10 cellular contexts compared by ENCODE assay signal in genomic region chr14:32709072-32709471, GRCh38.
DNase-seq lines count a peak whose midpoint lies in the region; ATAC-seq and TF ChIP-seq lines count a peak whose summit lies in the region.
"Had no signal": no experiment of that assay in that cellular context is flagged by ENCODE, and none has a peak within 500 bp of the region (broad histone marks: within the 10 kb centered on the region; RNA-seq: fewer than 3 reads in every experiment).

No MANE protein-coding gene starts in this region.

- CTCF ChIA-PET in RWPE1 (lab: Yijun Ruan, JAX): interaction anchor here (0.6 to 0.8 kb wide), 3 partner anchors 188 to 563 kb away, joined by 3 to 4 read pairs (median 4); no protein-coding TSS in a partner anchor

- no peaks in the 10 kb centered on the region for H3K9me3 ChIP-seq in breast epithelium
- no peaks in the 10 kb centered on the region for H3K9me3 ChIP-seq in skeletal muscle tissue (ENCODE audit: control insufficient read depth in 3 of 3, low read length in 3 of 3)

- no peak overlapping the region for H3K9ac ChIP-seq in skeletal muscle tissue (ENCODE audit: low read depth in 1 of 3, low read length in 3 of 3)

- DNase-seq in ELR (ENCODE audit: low read depth) (peak; percentile 72), breast epithelium (ENCODE audit: low spot score in 2 of 2) (peak in 1 of 2 donors; percentile 32), hippocampal formation (lab: John Stamatoyannopoulos, UW) (peak; percentile 23 to 58), NCI-H1105 treated with DMSO at 0.1 percent for 48 hours (lab: John Stamatoyannopoulos, UW) (no peak), RWPE1 (ENCODE audit: low spot score) (no peak)
- DNase-seq: activated naive CD8-positive, alpha-beta T cell treated with anti-CD3 and anti-CD28 coated beads for 36 hours; NCI-H510A treated with DMSO at 0.1 percent for 48 hours had no signal

- H3K4me1 ChIP-seq in breast epithelium (no peaks in the 10 kb centered on the region), skeletal muscle tissue (ENCODE audit: control insufficient read depth in 3 of 3, insufficient read depth in 3 of 3, low read length in 3 of 3) (peaks cover 2 to 13% (median 7%) of the 10 kb centered on the region in 3 donors)

- H3K27me3 ChIP-seq in breast epithelium (no peaks in the 10 kb centered on the region), skeletal muscle tissue (ENCODE audit: control insufficient read depth in 3 of 3, insufficient read depth in 3 of 3, low read length in 3 of 3) (no peaks in the 10 kb centered on the region)

- TF ChIP-seq CTCF in breast epithelium (IDR thresholded peaks at IDR 0.05) (no peak), RWPE1 (conservative IDR thresholded peaks at IDR 0.05; ENCODE audit: low read depth) (no peak)

- H3K36me3 ChIP-seq in breast epithelium (no peaks in the 10 kb centered on the region), skeletal muscle tissue (ENCODE audit: control insufficient read depth in 3 of 3, insufficient read depth in 3 of 3, low read length in 3 of 3) (no peaks in the 10 kb centered on the region)

- TF ChIP-seq POLR2A in breast epithelium (IDR thresholded peaks at IDR 0.05): no peak

- POLR2A ChIA-PET in RWPE1 (lab: Yijun Ruan, JAX; ENCODE audit: low non-redundant PET): no interaction called here

- H3K4me3 ChIP-seq in breast epithelium (peak overlapping the region in 1 of 3 donors; percentile 26), skeletal muscle tissue (ENCODE audit: low read length in 3 of 3) (no peak overlapping the region)

- intact Hi-C loops in breast epithelium (cut with DNase I; ENCODE audit: low total_unique reads): no loop called here

- H3K27ac ChIP-seq in breast epithelium: peak overlapping the region; percentile 69 to 73
- H3K27ac ChIP-seq in skeletal muscle tissue (ENCODE audit: low read depth, low read length): peak overlapping the region; percentile 31
- no peak overlapping the region for H3K27ac ChIP-seq in RWPE1

- ATAC-seq in HG03135 (IDR thresholded peaks at IDR 0.05; ENCODE audit: unreplicated experiment) (no peak), HG03139 (IDR thresholded peaks at IDR 0.05; ENCODE audit: unreplicated experiment) (no peak)

Comparison
In these comparisons a context has a peak if more than half of its experiments do, and no peak if none do; other contexts are left out.
1. DNase-seq: peak in ELR (single experiment) and hippocampal formation (2 of 2); none in NCI-H1105 treated with DMSO at 0.1 percent for 48 hours (single experiment) and RWPE1 (single experiment).